In the genomic region with DNA sequence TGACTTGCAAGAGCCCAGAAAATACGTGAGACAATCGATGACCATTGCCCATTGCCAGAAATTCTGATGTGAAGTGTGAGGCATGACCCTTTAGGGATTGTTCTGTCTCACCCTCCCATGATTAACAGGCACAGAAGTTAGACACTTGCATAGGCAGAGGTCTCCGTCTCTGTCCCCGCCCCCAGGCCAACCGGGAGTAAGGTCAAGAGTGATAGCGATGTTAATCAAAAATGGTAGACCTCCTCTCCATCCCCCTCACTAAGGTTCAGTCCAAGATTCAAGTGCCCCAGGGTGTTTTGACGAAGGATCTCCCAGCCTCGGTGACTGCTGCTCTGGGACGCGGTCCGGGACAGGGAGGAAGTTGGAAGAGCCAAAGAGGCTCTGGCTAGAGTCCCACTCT, we compare ENCODE assay signal across 18 cellular contexts. TPM values are rescaled to one million over a fixed set of nuclear protein-coding genes. Genes with fewer than 3 reads are reported as not detected.
DNase-seq lines count a peak whose midpoint lies in the region; ATAC-seq and TF ChIP-seq lines count a peak whose summit lies in the region.
"Had no signal": no experiment of that assay in that cellular context is flagged by ENCODE, and none has a peak within 500 bp of the region (broad histone marks: within the 10 kb centered on the region; RNA-seq: fewer than 3 reads in every experiment).

No MANE protein-coding gene starts in this region.

- DNase-seq in Caco-2 (no peak), body of pancreas (no peak), hepatocyte (ENCODE audit: low spot score) (no peak), ureter (ENCODE audit: low spot score) (peak; percentile 20), NCI-H1930 (lab: John Stamatoyannopoulos, UW) (no peak)
- DNase-seq in activated CD4-positive, alpha-beta T cell treated with anti-CD3 and anti-CD28 coated beads for 1 hour, result no peak
- DNase-seq: BE2C; C1 segment of cervical spinal cord; CD4-positive, alpha-beta T cell; DND-41; EL; HCEC 1CT had no signal

- intact Hi-C loops in Caco-2 (cut with micrococcal nuclease; ENCODE audit: unreplicated experiment), result no loop called here
- intact Hi-C loops in body of pancreas (cut with DNase I), result no loop called here

- H3K36me3 Mint-ChIP-seq in Caco-2 (ENCODE audit: insufficient read depth, unreplicated experiment), result no peaks in the 10 kb centered on the region
- H3K36me3 Mint-ChIP-seq: IgD-negative memory B cell had no signal

- H3K9me2 ChIP-seq in hepatocyte (replicated peaks; ENCODE audit: insufficient read depth), result no peaks in the 10 kb centered on the region

- no peak overlapping the region for H3K4me3 ChIP-seq in Caco-2 (ENCODE audit: low read depth, low read length)
- H3K4me3 ChIP-seq in body of pancreas, result no peak overlapping the region
- H3K4me3 ChIP-seq in hepatocyte, result no peak overlapping the region
- H3K4me3 ChIP-seq: GM12878, GM23338 had no signal

- ATAC-seq in body of pancreas (no peak), GM21390 (IDR thresholded peaks at IDR 0.05; ENCODE audit: unreplicated experiment) (no peak)
- ATAC-seq: GM12878, GM23338 had no signal

- no peaks in the 10 kb centered on the region for H4K20me1 ChIP-seq in hepatocyte (ENCODE audit: insufficient read depth, poor library complexity, severe bottlenecking)

- peaks cover 52% of the 10 kb centered on the region for H3K9me3 Mint-ChIP-seq in Caco-2 (ENCODE audit: unreplicated experiment)
- H3K9me3 Mint-ChIP-seq: CD4-positive, alpha-beta T cell had no signal

- H3K9me3 ChIP-seq in Caco-2, result peaks cover 27% of the 10 kb centered on the region
- H3K9me3 ChIP-seq in body of pancreas, result no peaks in the 10 kb centered on the region
- peaks cover 9% of the 10 kb centered on the region for H3K9me3 ChIP-seq in hepatocyte (ENCODE audit: low read depth)
- H3K9me3 ChIP-seq: BE2C had no signal

- H3K4me3 Mint-ChIP-seq in Caco-2 (ENCODE audit: unreplicated experiment), result no peak overlapping the region
- H3K4me3 Mint-ChIP-seq: CD4-positive, alpha-beta T cell; GM23338; IgD-negative memory B cell had no signal

- no peaks in the 10 kb centered on the region for H3K27me3 Mint-ChIP-seq in Caco-2 (ENCODE audit: insufficient read depth, unreplicated experiment)

- no peaks in the 10 kb centered on the region for H3K79me2 ChIP-seq in hepatocyte

- TF ChIP-seq CTCF in Caco-2 (IDR thresholded peaks at IDR 0.05; ENCODE audit: insufficient read depth in 1 of 2, low read depth in 1 of 2, low read length in 1 of 2, severe bottlenecking in 1 of 2, unreplicated experiment in 1 of 2) (no peak), body of pancreas (IDR thresholded peaks at IDR 0.05) (no peak), hepatocyte (IDR thresholded peaks at IDR 0.05; ENCODE audit: poor library complexity) (no peak)

- H3K4me2 ChIP-seq in hepatocyte, result no peak overlapping the region
- H3K4me2 ChIP-seq: GM23338 had no signal

- no peak for TF ChIP-seq POLR2A in body of pancreas (IDR thresholded peaks at IDR 0.05)

- CTCF ChIA-PET in Caco-2 (lab: Charles Lee), result no interaction called here

- BruUV-seq in Caco-2 (replicated peaks; lab: Mats Ljungman, UMichigan), result no TSS peak

- H3K4me1 Mint-ChIP-seq in Caco-2 (ENCODE audit: low read depth, unreplicated experiment), result peaks cover 47% of the 10 kb centered on the region
- H3K4me1 Mint-ChIP-seq: GM23338, IgD-negative memory B cell had no signal

- H2AFZ ChIP-seq in hepatocyte, result no peak overlapping the region
- H2AFZ ChIP-seq: GM23338 had no signal

- 49 to 59% methylated on average over 10 to 11 of the region's 11 CpGs for WGBS in body of pancreas, 2 donors
- 92% methylated on average over 11 of the region's 11 CpGs for WGBS in hepatocyte (ENCODE audit: low lambda C conversion rate, missing lambda C conversion rate)

- H3K27me3 ChIP-seq in Caco-2 (replicated peaks; ENCODE audit: control insufficient read depth, insufficient read depth, low read length) (no peaks in the 10 kb centered on the region), body of pancreas (no peaks in the 10 kb centered on the region), hepatocyte (no peaks in the 10 kb centered on the region)
- H3K27me3 ChIP-seq: BE2C had no signal

- H3K4me1 ChIP-seq in Caco-2, result peaks cover 40% of the 10 kb centered on the region
- H3K4me1 ChIP-seq in body of pancreas, result peaks cover 46% of the 10 kb centered on the region
- peaks cover 5% of the 10 kb centered on the region for H3K4me1 ChIP-seq in hepatocyte (ENCODE audit: insufficient read depth)
- H3K4me1 ChIP-seq: BE2C had no signal

- H3K27ac ChIP-seq in body of pancreas, result peak overlapping the region; percentile 55 to 91 (median 80)
- H3K27ac ChIP-seq in hepatocyte, result peak overlapping the region; percentile 59

- POLR2A ChIA-PET in Caco-2 (lab: Charles Lee), result no interaction called here

- no peaks in the 10 kb centered on the region; the same call in 1 of the 2 replicates for H3K36me3 ChIP-seq in Caco-2 (ENCODE audit: control insufficient read depth, insufficient read depth, low read length)
- no peaks in the 10 kb centered on the region for H3K36me3 ChIP-seq in body of pancreas (replicated peaks in 1 of 2; ENCODE audit: insufficient read depth in 1 of 2, low read depth in 2 of 2)
- H3K36me3 ChIP-seq in hepatocyte (replicated peaks; ENCODE audit: insufficient read depth, low read depth), result no peaks in the 10 kb centered on the region
- H3K36me3 ChIP-seq: BE2C had no signal

- peak overlapping the region; percentile 7 for H3K27ac Mint-ChIP-seq in Caco-2 (ENCODE audit: unreplicated experiment)
- H3K27ac Mint-ChIP-seq: CD4-positive, alpha-beta T cell; GM23338; IgD-negative memory B cell had no signal

RNA-seq across cellular contexts. Expression of a gene that starts 22.7 kb away (rescaled TPM):
- total RNA-seq in Caco-2 (2022) (2.3 and 4.0 TPM in 2 replicates), body of pancreas (100 to 1,000 TPM in 1 of 2 donors, 10 to 100 TPM in 1; 61.7 to 110 TPM), hepatocyte (3.5 and 5.9 TPM in 2 replicates), ureter (27.7 TPM)
- 3.7 and 8.5 TPM in 2 replicates for polyA plus RNA-seq in hepatocyte
- total RNA-seq: A172; CD4-positive, alpha-beta T cell; G401; GM12878 had no signal
- polyA plus RNA-seq: GM12878, IgD-negative memory B cell had no signal

RNA-seq across cellular contexts. Expression of a gene that starts 25.3 kb away (rescaled TPM):
- total RNA-seq in Caco-2 (2022), result not detected in 2 replicates
- total RNA-seq in body of pancreas, result not detected
- total RNA-seq in hepatocyte, result not detected in 2 replicates
- not detected in 2 replicates for polyA plus RNA-seq in hepatocyte
- not detected for total RNA-seq in ureter
- total RNA-seq: CD4-positive, alpha-beta T cell; G401; GM12878; GM23338 had no signal
- polyA plus RNA-seq: GM12878, GM23338, IgD-negative memory B cell had no signal

RNA-seq across cellular contexts. Expression of a gene that starts 31.0 kb away (rescaled TPM):
- total RNA-seq in Caco-2 (2022) (not detected in 2 replicates), body of pancreas (not detected), hepatocyte (not detected in 2 replicates), ureter (not detected)
- not detected in 2 replicates for polyA plus RNA-seq in hepatocyte
- total RNA-seq: A172; CD4-positive, alpha-beta T cell; G401; GM12878; GM23338 had no signal
- polyA plus RNA-seq: GM12878, GM23338, IgD-negative memory B cell had no signal

RNA-seq across cellular contexts. Expression of a gene that starts 53.4 kb away (rescaled TPM):
- total RNA-seq in Caco-2 (2022) (2.7 and 3.9 TPM in 2 replicates), body of pancreas (10 to 100 TPM; 37.1 to 84.0 TPM), hepatocyte (7.4 and 14.8 TPM in 2 replicates), ureter (55.9 TPM)
- polyA plus RNA-seq in hepatocyte, result 23.0 and 29.6 TPM in 2 replicates
- total RNA-seq: G401 had no signal

RNA-seq across cellular contexts. Expression of a gene that starts 53.9 kb away (rescaled TPM):
- 0.35 TPM in 1 of 2 replicates, not detected in the other for total RNA-seq in Caco-2 (2022)
- total RNA-seq in body of pancreas, result under 1 TPM in 1 of 2 donors, not detected in 1; 0.33 TPM
- total RNA-seq in hepatocyte, result 8.7 and 22.4 TPM in 2 replicates
- 12.7 and 12.8 TPM in 2 replicates for polyA plus RNA-seq in hepatocyte
- total RNA-seq in ureter, result 1.3 TPM
- total RNA-seq: A172, G401 had no signal
- polyA plus RNA-seq: IgD-negative memory B cell had no signal
